8 cellular contexts compared by ENCODE assay signal in genomic region chr16:22977294-22977697, GRCh38.
DNase-seq lines count a peak whose midpoint lies in the region; TF ChIP-seq lines count a peak whose summit lies in the region.

No MANE protein-coding gene starts in this region.

- H3K36me3 ChIP-seq in right atrium auricular region: no peaks in the 10 kb centered on the region

- DNase-seq in NCI-H1092 treated with DMSO at 0.1 percent for 48 hours (lab: John Stamatoyannopoulos, UW): peak; percentile 6
- no peak for DNase-seq in NCI-H1092 (lab: John Stamatoyannopoulos, UW)
- DNase-seq in NB4 (ENCODE audit: low read depth): peak; percentile 32
- no peak for DNase-seq in endothelial cell (ENCODE audit: low spot score)
- no peak for DNase-seq in progenitor cell of endocrine pancreas (ENCODE audit: low spot score, unreplicated experiment)
- DNase-seq in stimulated activated CD4-positive, alpha-beta T cell treated with anti-CD3 and anti-CD28 coated beads, Interleukin-4, amount 100 ng/mL, for 4 hours: no peak
- DNase-seq in right atrium auricular region (ENCODE audit: low spot score): no peak
- no peak for DNase-seq in GOT3 (lab: John Stamatoyannopoulos, UW)

- no peaks in the 10 kb centered on the region for H3K27me3 ChIP-seq in right atrium auricular region

- no peak for TF ChIP-seq CTCF in NB4 (IDR thresholded peaks at IDR 0.05; ENCODE audit: low read depth, low read length)
- TF ChIP-seq CTCF in endothelial cell (IDR thresholded peaks at IDR 0.05; ENCODE audit: unreplicated experiment): peak; percentile 31
- peak; percentile 49 for TF ChIP-seq CTCF in progenitor cell of endocrine pancreas (IDR thresholded peaks at IDR 0.05; ENCODE audit: unreplicated experiment)
- TF ChIP-seq CTCF in right atrium auricular region (IDR thresholded peaks at IDR 0.05): peak in 1 of 2 donors; percentile 48

- H3K36me3 Mint-ChIP-seq in endothelial cell (ENCODE audit: low read depth, unreplicated experiment) (no peaks in the 10 kb centered on the region), progenitor cell of endocrine pancreas (ENCODE audit: insufficient read depth) (no peaks in the 10 kb centered on the region)

- TF ChIP-seq POLR2A in NB4 (IDR thresholded peaks at IDR 0.05; ENCODE audit: extremely low read depth, insufficient read length): no peak

- no peak overlapping the region for H3K27ac Mint-ChIP-seq in endothelial cell (ENCODE audit: unreplicated experiment)
- H3K27ac Mint-ChIP-seq in progenitor cell of endocrine pancreas: no peak overlapping the region

- H3K27ac ChIP-seq in right atrium auricular region: no peak overlapping the region

- no peaks in the 10 kb centered on the region for H3K4me1 ChIP-seq in right atrium auricular region

- H3K4me3 Mint-ChIP-seq in endothelial cell (ENCODE audit: unreplicated experiment) (no peak overlapping the region), progenitor cell of endocrine pancreas (ENCODE audit: low read depth) (no peak overlapping the region)

- H3K9me3 ChIP-seq in right atrium auricular region: no peaks in the 10 kb centered on the region

- H3K9me3 Mint-ChIP-seq in endothelial cell (ENCODE audit: unreplicated experiment) (no peaks in the 10 kb centered on the region), progenitor cell of endocrine pancreas (ENCODE audit: low read depth) (peaks cover under 1% of the 10 kb centered on the region)

- H3K4me1 Mint-ChIP-seq in endothelial cell (ENCODE audit: unreplicated experiment): peaks cover 4% of the 10 kb centered on the region
- H3K4me1 Mint-ChIP-seq in progenitor cell of endocrine pancreas (ENCODE audit: low read depth): no peaks in the 10 kb centered on the region

- H3K4me3 ChIP-seq in NB4 (ENCODE audit: low read depth, low read length): no peak overlapping the region
- H3K4me3 ChIP-seq in right atrium auricular region: no peak overlapping the region

- peaks cover 2% of the 10 kb centered on the region for H3K27me3 Mint-ChIP-seq in endothelial cell (ENCODE audit: unreplicated experiment)
- H3K27me3 Mint-ChIP-seq in progenitor cell of endocrine pancreas: peaks cover 25% of the 10 kb centered on the region

Comparison
In these comparisons a context has a peak if more than half of its experiments do, and no peak if none do; other contexts are left out.
1. DNase-seq: peak in NCI-H1092 treated with DMSO at 0.1 percent for 48 hours (single experiment) and NB4 (single experiment); none in NCI-H1092 (single experiment), endothelial cell (single experiment), progenitor cell of endocrine pancreas (single experiment), stimulated activated CD4-positive, alpha-beta T cell treated with anti-CD3 and anti-CD28 coated beads, Interleukin-4, amount 100 ng/mL, for 4 hours (0 of 2), right atrium auricular region (single experiment) and GOT3 (single experiment).